1 cellular context compared by ENCODE assay signal in genomic region chr6:31837612-31838553, GRCh38.
TF ChIP-seq lines count a peak whose summit lies in the region.

No MANE protein-coding gene starts in this region.

TF ChIP-seq in HEK293, 187 proteins besides CTCF, POLR2A, EP300 and RAD21 (continued from another document):
- TF ChIP-seq PRDM2 (tag by site-specific recombination; IDR thresholded peaks at IDR 0.05; ENCODE audit: borderline replicate concordance): no peak
- no peak for TF ChIP-seq SP3 (tag by site-specific recombination; IDR thresholded peaks at IDR 0.05)
- no peak for TF ChIP-seq ZNF121 (tag by site-specific recombination; IDR thresholded peaks at IDR 0.05)
- no peak for TF ChIP-seq ZNF704 (tag by site-specific recombination; IDR thresholded peaks at IDR 0.05)
- TF ChIP-seq ZNF513 (tag by site-specific recombination; IDR thresholded peaks at IDR 0.05): no peak
- TF ChIP-seq, protein P1, sequence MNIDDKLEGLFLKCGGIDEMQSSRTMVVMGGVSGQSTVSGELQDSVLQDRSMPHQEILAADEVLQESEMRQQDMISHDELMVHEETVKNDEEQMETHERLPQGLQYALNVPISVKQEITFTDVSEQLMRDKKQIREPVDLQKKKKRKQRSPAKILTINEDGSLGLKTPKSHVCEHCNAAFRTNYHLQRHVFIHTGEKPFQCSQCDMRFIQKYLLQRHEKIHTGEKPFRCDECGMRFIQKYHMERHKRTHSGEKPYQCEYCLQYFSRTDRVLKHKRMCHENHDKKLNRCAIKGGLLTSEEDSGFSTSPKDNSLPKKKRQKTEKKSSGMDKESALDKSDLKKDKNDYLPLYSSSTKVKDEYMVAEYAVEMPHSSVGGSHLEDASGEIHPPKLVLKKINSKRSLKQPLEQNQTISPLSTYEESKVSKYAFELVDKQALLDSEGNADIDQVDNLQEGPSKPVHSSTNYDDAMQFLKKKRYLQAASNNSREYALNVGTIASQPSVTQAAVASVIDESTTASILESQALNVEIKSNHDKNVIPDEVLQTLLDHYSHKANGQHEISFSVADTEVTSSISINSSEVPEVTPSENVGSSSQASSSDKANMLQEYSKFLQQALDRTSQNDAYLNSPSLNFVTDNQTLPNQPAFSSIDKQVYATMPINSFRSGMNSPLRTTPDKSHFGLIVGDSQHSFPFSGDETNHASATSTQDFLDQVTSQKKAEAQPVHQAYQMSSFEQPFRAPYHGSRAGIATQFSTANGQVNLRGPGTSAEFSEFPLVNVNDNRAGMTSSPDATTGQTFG (tag by site-specific recombination; IDR thresholded peaks at IDR 0.05; ENCODE audit: borderline replicate concordance): no peak
- TF ChIP-seq ZNF449 (tag by site-specific recombination; IDR thresholded peaks at IDR 0.05): no peak
- no peak for TF ChIP-seq ZNF768 (tag by site-specific recombination; IDR thresholded peaks at IDR 0.05)
- no peak for TF ChIP-seq ZNF24 (tag by site-specific recombination; IDR thresholded peaks at IDR 0.05)
- TF ChIP-seq ZNF623 (tag by site-specific recombination; IDR thresholded peaks at IDR 0.05): no peak
TF ChIP-seq in HEK293: peak in this region for 0.
